Comparison of ENCODE assay signal across 27 cellular contexts in genomic region chr5:132308701-132309100, GRCh38.
"Had no signal": no experiment of that assay in that cellular context is flagged by ENCODE, and none has a peak within 500 bp of the region (broad histone marks: within the 10 kb centered on the region; RNA-seq: fewer than 3 reads in every experiment).

No MANE protein-coding gene starts in this region.

- H3K27ac ChIP-seq: gastrocnemius medialis, left lung, neural progenitor cell, pancreas, right lobe of liver, suprapubic skin, upper lobe of right lung, vagina had no signal

- H3K9me3 ChIP-seq: gastrocnemius medialis, pancreas, right lobe of liver, suprapubic skin, transverse colon, upper lobe of right lung, vagina had no signal

- H3K27me3 ChIP-seq: dorsolateral prefrontal cortex, gastrocnemius medialis, left lung, neural progenitor cell, pancreas, right lobe of liver, suprapubic skin, transverse colon, upper lobe of right lung, vagina had no signal

- H3K36me3 ChIP-seq: neural progenitor cell, pancreas, right lobe of liver, suprapubic skin, transverse colon, upper lobe of right lung, vagina had no signal

- H3K4me1 ChIP-seq: gastrocnemius medialis, left lung, pancreas, right lobe of liver, upper lobe of right lung, vagina had no signal

- DNase-seq: dorsolateral prefrontal cortex; effector CD4-positive, alpha-beta T cell; foreskin fibroblast; gastrocnemius medialis; kidney; left cardiac atrium; left lung; mesenchymal stem cell; naive B cell; occipital lobe; pancreas; right lobe of liver; small intestine; stimulated activated CD4-positive, alpha-beta T cell treated with anti-CD3 and anti-CD28 coated beads, Interleukin-15, amount 100 ng/mL, for 24 hours; stimulated activated CD4-positive, alpha-beta T cell treated with anti-CD3 and anti-CD28 coated beads, Interleukin-2, amount 100 ng/mL, for 48 hours; stimulated activated CD8-positive, alpha-beta memory T cell treated with anti-CD3 and anti-CD28 coated beads, Interleukin-4, amount 100 ng/mL, for 48 hours; stimulated activated naive CD4-positive, alpha-beta T cell; stimulated activated naive CD8-positive, alpha-beta T cell treated with anti-CD3 and anti-CD28 coated beads, Interleukin-15, amount 100 ng/mL, for 72 hours; transverse colon; upper lobe of right lung had no signal

- H3K4me2 ChIP-seq: neural progenitor cell had no signal

- H3K9ac ChIP-seq: neural progenitor cell had no signal

- H3K4me1 Mint-ChIP-seq: naive B cell; stimulated activated naive CD8-positive, alpha-beta T cell treated with anti-CD3 and anti-CD28 coated beads, Interleukin-15, amount 100 ng/mL, for 72 hours had no signal

- FAIRE-seq: colon, kidney, pancreas, small intestine had no signal

- ATAC-seq: gastrocnemius medialis; left cardiac atrium; left lung; pancreas; stimulated activated naive CD8-positive, alpha-beta T cell treated with anti-CD3 and anti-CD28 coated beads, Interleukin-15, amount 100 ng/mL, for 72 hours; upper lobe of right lung had no signal

- H3K27ac Mint-ChIP-seq: mesothelial cell of epicardium, neural progenitor cell had no signal

- H2AFZ ChIP-seq: neural progenitor cell had no signal

- H3K4me3 Mint-ChIP-seq: mesothelial cell of epicardium; naive B cell; nephron; neural progenitor cell; stimulated activated naive CD8-positive, alpha-beta T cell treated with anti-CD3 and anti-CD28 coated beads, Interleukin-15, amount 100 ng/mL, for 72 hours had no signal

- H3K36me3 Mint-ChIP-seq: neural progenitor cell had no signal

- H3K4me3 ChIP-seq: dorsolateral prefrontal cortex, gastrocnemius medialis, left lung, mucosa of descending colon, neural progenitor cell, pancreas, right lobe of liver, suprapubic skin, transverse colon, upper lobe of right lung, vagina had no signal

- H3K27me3 Mint-ChIP-seq: naive B cell; stimulated activated naive CD8-positive, alpha-beta T cell treated with anti-CD3 and anti-CD28 coated beads, Interleukin-15, amount 100 ng/mL, for 72 hours had no signal
